1 cellular context compared by ENCODE assay signal in genomic region chr4:142406051-142406549, GRCh38.
TF ChIP-seq lines count a peak whose summit lies in the region.

No MANE protein-coding gene starts in this region.

TF ChIP-seq in A549, 52 proteins besides CTCF, POLR2A, EP300 and RAD21 (continued from another document):
- TF ChIP-seq ATOH8 (CRISPR knock-in tag; IDR thresholded peaks at IDR 0.05; ENCODE audit: low read depth) (no peak), EHF (CRISPR knock-in tag; IDR thresholded peaks at IDR 0.05) (no peak), HMGXB4 (CRISPR knock-in tag; IDR thresholded peaks at IDR 0.05; ENCODE audit: borderline replicate concordance) (no peak), JUN (IDR thresholded peaks at IDR 0.05) (no peak), ELK1 (IDR thresholded peaks at IDR 0.05; ENCODE audit: low read depth, low read length) (no peak), ZSCAN20 (CRISPR knock-in tag; IDR thresholded peaks at IDR 0.05) (no peak)
